Comparison of ENCODE assay signal across 17 cellular contexts in genomic region chr14:57029620-57030253, GRCh38.
"Had no signal": no experiment of that assay in that cellular context is flagged by ENCODE, and none has a peak within 500 bp of the region (broad histone marks: within the 10 kb centered on the region; RNA-seq: fewer than 3 reads in every experiment).

No MANE protein-coding gene starts in this region.

- H3K4me3 Mint-ChIP-seq: activated CD4-positive, alpha-beta memory T cell treated with anti-CD3 and anti-CD28 coated beads for 36 hours; activated naive CD8-positive, alpha-beta T cell; mesothelial cell of epicardium; nephron had no signal

- H3K9me3 ChIP-seq: gastrocnemius medialis, vagina had no signal

- H3K27ac ChIP-seq: gastrocnemius medialis, left lung, tibial artery, vagina had no signal

- H3K36me3 ChIP-seq: gastrocnemius medialis, left lung, tibial artery, vagina had no signal

- H3K4me1 Mint-ChIP-seq: mesothelial cell of epicardium, nephron had no signal

- ATAC-seq: esophagus mucosa; gastrocnemius medialis; left lung; stimulated activated naive CD8-positive, alpha-beta T cell treated with anti-CD3 and anti-CD28 coated beads, Interleukin-15, Interleukin-2, amounts not matched to agents 100 U/mL and 50 U/mL, for 24 hours had no signal

- H3K4me3 ChIP-seq: gastrocnemius medialis, left lung, tibial artery, vagina had no signal

- H3K27me3 ChIP-seq: gastrocnemius medialis, left lung, tibial artery, vagina had no signal

- DNase-seq: activated CD4-positive, alpha-beta memory T cell treated with anti-CD3 and anti-CD28 coated beads for 36 hours; activated CD4-positive, alpha-beta T cell treated with anti-CD3 and anti-CD28 coated beads for 4 hours; amniotic stem cell; effector CD4-positive, alpha-beta T cell; gastrocnemius medialis; head of caudate nucleus; kidney; left lung; stimulated activated naive CD8-positive, alpha-beta T cell treated with anti-CD3 and anti-CD28 coated beads, Interleukin-15, Interleukin-2, amounts not matched to agents 100 U/mL and 50 U/mL, for 24 hours; substantia nigra; T-helper 2 cell; tibial artery had no signal

- H3K27ac Mint-ChIP-seq: activated CD4-positive, alpha-beta memory T cell treated with anti-CD3 and anti-CD28 coated beads for 36 hours; activated naive CD8-positive, alpha-beta T cell; mesothelial cell of epicardium; nephron had no signal

- H3K4me1 ChIP-seq: gastrocnemius medialis, left lung, tibial artery, vagina had no signal

- H3K36me3 Mint-ChIP-seq: activated CD4-positive, alpha-beta memory T cell treated with anti-CD3 and anti-CD28 coated beads for 36 hours; activated naive CD8-positive, alpha-beta T cell; mesothelial cell of epicardium had no signal
